16 cellular contexts compared by ENCODE assay signal in the genomic region with DNA sequence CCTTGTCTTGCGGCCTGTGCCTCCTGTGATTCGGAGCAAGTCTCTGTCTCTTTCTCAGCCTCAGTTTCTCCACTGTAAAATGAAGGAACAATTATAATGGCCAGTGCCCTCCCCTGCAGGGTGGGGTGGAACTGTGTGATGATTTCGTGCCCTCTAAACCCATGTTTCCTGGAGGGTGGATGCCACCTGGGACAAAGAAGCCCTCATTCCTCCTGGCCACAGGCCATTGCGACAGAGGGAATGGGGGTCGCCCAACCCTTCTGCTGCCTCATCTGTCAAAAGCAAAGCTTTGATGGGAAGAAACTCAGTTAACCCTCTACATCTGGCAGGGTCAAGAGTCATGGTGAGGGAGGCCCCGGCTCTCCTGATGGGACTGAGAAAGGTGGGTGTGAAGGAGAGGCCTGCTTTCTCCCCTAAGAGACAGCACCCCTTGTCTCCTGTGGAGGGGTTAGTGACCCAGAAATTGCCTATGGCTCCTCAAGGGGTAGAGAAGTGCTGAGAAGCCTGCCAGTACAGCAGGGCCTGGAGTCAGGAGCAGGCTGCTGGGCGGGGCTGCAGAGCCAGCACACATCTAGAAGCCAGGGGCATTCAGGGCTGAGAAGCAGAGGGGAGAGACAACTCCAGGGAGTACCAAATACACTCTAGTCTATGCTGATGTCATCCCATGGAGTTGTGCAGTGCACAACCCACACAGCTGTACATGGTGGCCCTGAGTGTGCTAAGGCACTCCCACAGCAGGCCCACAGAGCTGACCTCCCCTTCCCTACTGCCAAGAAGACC.
DNase-seq lines count a peak whose midpoint lies in the region; ATAC-seq and TF ChIP-seq lines count a peak whose summit lies in the region.
"Had no signal": no experiment of that assay in that cellular context is flagged by ENCODE, and none has a peak within 500 bp of the region (broad histone marks: within the 10 kb centered on the region; RNA-seq: fewer than 3 reads in every experiment).

No MANE protein-coding gene starts in this region.

- peaks cover 7% of the 10 kb centered on the region for H3K4me1 ChIP-seq in BE2C
- peaks cover 0 to 16% of the 10 kb centered on the region in 2 donors for H3K4me1 ChIP-seq in neuronal stem cell (ENCODE audit: control insufficient read depth in 2 of 2, insufficient read depth in 1 of 2, low read depth in 1 of 2, low read length in 2 of 2)
- H3K4me1 ChIP-seq: Peyer's patch had no signal

- H3K23ac ChIP-seq in neuronal stem cell (ENCODE audit: low read depth, low read length, poor library complexity) = no peak overlapping the region

- no peak for ATAC-seq in GM18873 (IDR thresholded peaks at IDR 0.05; ENCODE audit: low FRiP score, unreplicated experiment)

- H4K8ac ChIP-seq in neuronal stem cell (ENCODE audit: low read depth, low read length) = peak overlapping the region; percentile 26

- peak overlapping the region; percentile 30 for H2BK12ac ChIP-seq in neuronal stem cell (ENCODE audit: low read length)

- H2BK15ac ChIP-seq in neuronal stem cell (ENCODE audit: low read length) = no peak overlapping the region

- peak overlapping the region; percentile 40 for H3K27ac ChIP-seq in epithelial cell of prostate
- no peak overlapping the region for H3K27ac ChIP-seq in neuronal stem cell (replicated peaks; ENCODE audit: low read length)
- H3K27ac ChIP-seq in WERI-Rb-1 = no peak overlapping the region
- H3K27ac ChIP-seq: HL-60, Peyer's patch had no signal

- DNase-seq in BE2C (peak; percentile 11), NCI-H69 (lab: John Stamatoyannopoulos, UW) (peak; percentile 1), epithelial cell of prostate (ENCODE audit: low read depth, low spot score) (no peak), neuronal stem cell (ENCODE audit: low spot score) (no peak), WERI-Rb-1 (no peak), COLO829 (ENCODE audit: low spot score) (no peak)
- DNase-seq in stimulated activated CD4-positive, alpha-beta T cell treated with anti-CD3 and anti-CD28 coated beads, Interleukin-2, amount 100 ng/mL, for 24 hours = no peak
- DNase-seq: amniotic stem cell, hypothalamus, Kasumi-1, NCI-H1694, NCI-H510A, nucleus accumbens had no signal

- no peak overlapping the region for H3K4me2 ChIP-seq in neuronal stem cell (ENCODE audit: insufficient read depth, low read length, poor library complexity, severe bottlenecking)

- no peaks in the 10 kb centered on the region for H3K79me1 ChIP-seq in neuronal stem cell (ENCODE audit: low read depth, low read length)

- H3K4ac ChIP-seq in neuronal stem cell (ENCODE audit: low read length) = no peak overlapping the region

- H3K36me3 ChIP-seq in BE2C (no peaks in the 10 kb centered on the region), neuronal stem cell (replicated peaks in 1 of 2; ENCODE audit: control insufficient read depth in 2 of 2, insufficient read depth in 2 of 2, low read length in 2 of 2) (no peaks in the 10 kb centered on the region), WERI-Rb-1 (no peaks in the 10 kb centered on the region)
- H3K36me3 ChIP-seq: Peyer's patch had no signal

- H3K9ac ChIP-seq in neuronal stem cell (ENCODE audit: low read depth, low read length, poor library complexity) = no peak overlapping the region

- H3K14ac ChIP-seq in neuronal stem cell (ENCODE audit: low read length) = no peak overlapping the region

- H3K9me3 ChIP-seq in BE2C (peaks cover 5% of the 10 kb centered on the region; the same call in 1 of the 2 replicates), neuronal stem cell (replicated peaks in 1 of 2; ENCODE audit: control insufficient read depth in 2 of 2, insufficient read depth in 1 of 2, low read depth in 1 of 2, low read length in 2 of 2) (peaks cover 2 to 6% of the 10 kb centered on the region in 2 donors), WERI-Rb-1 (ENCODE audit: severe bottlenecking) (peaks cover 5% of the 10 kb centered on the region)
- H3K9me3 ChIP-seq: Peyer's patch had no signal

- no peak overlapping the region for H2BK5ac ChIP-seq in neuronal stem cell (ENCODE audit: low read length)

- no peak for TF ChIP-seq CTCF in BE2C (IDR thresholded peaks at IDR 0.05; ENCODE audit: low read depth, low read length)
- no peak for TF ChIP-seq CTCF in WERI-Rb-1 (IDR thresholded peaks at IDR 0.05; ENCODE audit: low read depth, low read length)

- H3K27me3 ChIP-seq in BE2C = no peaks in the 10 kb centered on the region
- H3K27me3 ChIP-seq in neuronal stem cell (ENCODE audit: control insufficient read depth in 3 of 3, insufficient read depth in 3 of 3, low read depth in 1 of 3, low read length in 3 of 3) = no peaks in the 10 kb centered on the region
- H3K27me3 ChIP-seq in WERI-Rb-1 (ENCODE audit: insufficient read depth, low read depth, severe bottlenecking) = no peaks in the 10 kb centered on the region
- H3K27me3 ChIP-seq: Peyer's patch had no signal

- H3K4me3 ChIP-seq in BE2C (ENCODE audit: low read depth, low read length) (no peak overlapping the region), neuronal stem cell (ENCODE audit: low read length in 2 of 2) (no peak overlapping the region), WERI-Rb-1 (ENCODE audit: low read depth, low read length) (no peak overlapping the region)
- H3K4me3 ChIP-seq: Peyer's patch had no signal

- H3K18ac ChIP-seq in neuronal stem cell (ENCODE audit: low read length) = peak overlapping the region; percentile 89

- H2BK120ac ChIP-seq in neuronal stem cell (ENCODE audit: low read depth, low read length) = no peak overlapping the region

- peak overlapping the region; percentile 76 for H2AK5ac ChIP-seq in neuronal stem cell (ENCODE audit: low read depth, low read length)

- WGBS in neuronal stem cell (ENCODE audit: extremely low coverage in 2 of 2, insufficient read length in 2 of 2, insufficient replicate concordance in 1 of 2), 2 donors = no CpG with 5 or more reads among the region's 7 CpGs

- H2AFZ ChIP-seq in neuronal stem cell (ENCODE audit: low read length) = no peak overlapping the region

- no peak overlapping the region for H4K91ac ChIP-seq in neuronal stem cell (ENCODE audit: low read depth, low read length, poor library complexity)

Comparison
In these comparisons a context has a peak if more than half of its experiments do, and no peak if none do; other contexts are left out.
1. DNase-seq: peak in BE2C (single experiment) and NCI-H69 (single experiment); none in epithelial cell of prostate (single experiment), neuronal stem cell (single experiment), stimulated activated CD4-positive, alpha-beta T cell treated with anti-CD3 and anti-CD28 coated beads, Interleukin-2, amount 100 ng/mL, for 24 hours (0 of 2), WERI-Rb-1 (single experiment) and COLO829 (single experiment).